10 cellular contexts compared by ENCODE assay signal in genomic region chr10:97718659-97719142, GRCh38. TPM values are rescaled to one million over a fixed set of nuclear protein-coding genes. Genes with fewer than 3 reads are reported as not detected.
A peak's percentile ranks its signal among the peaks of the same experiment; 100 is the strongest.
DNase-seq lines count a peak whose midpoint lies in the region; ATAC-seq and TF ChIP-seq lines count a peak whose summit lies in the region.
"Had no signal": no experiment of that assay in that cellular context is flagged by ENCODE, and none has a peak within 500 bp of the region (broad histone marks: within the 10 kb centered on the region; RNA-seq: fewer than 3 reads in every experiment).

No MANE protein-coding gene starts in this region.

- peaks cover 26% of the 10 kb centered on the region for H3K4me1 ChIP-seq in HUES48 (ENCODE audit: control insufficient read depth, insufficient read depth, low read length)
- peaks cover 35% of the 10 kb centered on the region for H3K4me1 ChIP-seq in hepatocyte (ENCODE audit: insufficient read depth)

- peak overlapping the region; percentile 30 for H3K27ac ChIP-seq in HUES48 (ENCODE audit: low read depth, low read length)
- peak overlapping the region; percentile 92 for H3K27ac ChIP-seq in RWPE1
- H3K27ac ChIP-seq in hepatocyte: peak overlapping the region; percentile 57
- peak overlapping the region in 11 of 21 experiments; percentile 16 to 73 (median 56) for H3K27ac ChIP-seq in skin epidermis

- H3K9me3 ChIP-seq in HUES48 (ENCODE audit: control insufficient read depth, insufficient read depth, low read length) (no peaks in the 10 kb centered on the region), hepatocyte (ENCODE audit: low read depth) (no peaks in the 10 kb centered on the region)

- no peak for TF ChIP-seq CTCF in RWPE1 (conservative IDR thresholded peaks at IDR 0.05; ENCODE audit: low read depth)
- no peak for TF ChIP-seq CTCF in hepatocyte (IDR thresholded peaks at IDR 0.05; ENCODE audit: poor library complexity)

- no peaks in the 10 kb centered on the region for H4K20me1 ChIP-seq in hepatocyte (ENCODE audit: insufficient read depth, poor library complexity, severe bottlenecking)

- CTCF ChIA-PET in RWPE1 (lab: Yijun Ruan, JAX): interaction anchor here (0.6 to 3.5 kb wide), 5 partner anchors 9 to 20 kb away, joined by 3 to 21 read pairs (median 4); no protein-coding TSS in a partner anchor

- H3K27me3 ChIP-seq in HUES48 (ENCODE audit: control insufficient read depth, insufficient read depth, low read length) (no peaks in the 10 kb centered on the region), hepatocyte (no peaks in the 10 kb centered on the region)

- DNase-seq in RWPE1 (ENCODE audit: low spot score) (peak; percentile 98), hepatocyte (ENCODE audit: low spot score) (peak; percentile 76), middle frontal gyrus (ENCODE audit: extremely low spot score, low spot score) (no peak), cerebellar cortex (ENCODE audit: low spot score) (no peak)
- DNase-seq: effector memory CD8-positive, alpha-beta T cell; stimulated activated CD4-positive, alpha-beta T cell treated with anti-CD3 and anti-CD28 coated beads, Interleukin-15, amount 100 ng/mL, for 24 hours had no signal

- H3K9me2 ChIP-seq in hepatocyte (replicated peaks; ENCODE audit: insufficient read depth): no peaks in the 10 kb centered on the region

- peak overlapping the region; percentile 46 for H3K4me2 ChIP-seq in hepatocyte

- H3K79me2 ChIP-seq in hepatocyte: peaks cover 28% of the 10 kb centered on the region

- POLR2A ChIA-PET in RWPE1 (lab: Yijun Ruan, JAX; ENCODE audit: low non-redundant PET): interaction anchor here (0.7 to 1.6 kb wide), 5 partner anchors 9 to 1968 kb away, joined by 3 to 4 read pairs (median 3); partner anchors contain the start of genes AVPI1 and ZFYVE27

- H3K4me3 ChIP-seq in HUES48 (ENCODE audit: low read depth, low read length): no peak overlapping the region
- H3K4me3 ChIP-seq in hepatocyte: no peak overlapping the region
- no peak overlapping the region for H3K4me3 ChIP-seq in skin epidermis

- H3K9ac ChIP-seq in HUES48 (ENCODE audit: low read depth, low read length): no peak overlapping the region

- H3K36me3 ChIP-seq in HUES48 (ENCODE audit: control insufficient read depth, insufficient read depth, low read length) (peaks cover 21% of the 10 kb centered on the region), hepatocyte (replicated peaks; ENCODE audit: insufficient read depth, low read depth) (no peaks in the 10 kb centered on the region)

- WGBS in hepatocyte (ENCODE audit: low lambda C conversion rate, missing lambda C conversion rate): 59% methylated on average over 8 of the region's 8 CpGs

- ATAC-seq in HG02623 (IDR thresholded peaks at IDR 0.05; ENCODE audit: unreplicated experiment): no peak
- no peak for ATAC-seq in GM21381 (IDR thresholded peaks at IDR 0.05; ENCODE audit: unreplicated experiment)
- ATAC-seq: effector memory CD8-positive, alpha-beta T cell had no signal

- no peak overlapping the region for H2AFZ ChIP-seq in hepatocyte

RNA-seq across cellular contexts. Expression of gene MARVELD1, which starts 5.2 kb away (rescaled TPM):
- total RNA-seq in hepatocyte: 25.4 and 29.5 TPM in 2 replicates
- polyA plus RNA-seq in hepatocyte: 52.5 and 53.1 TPM in 2 replicates

RNA-seq across cellular contexts. Expression of gene ZFYVE27, which starts 18.2 kb away (rescaled TPM):
- 20.1 and 24.9 TPM in 2 replicates for total RNA-seq in hepatocyte
- 30.3 and 31.9 TPM in 2 replicates for polyA plus RNA-seq in hepatocyte

RNA-seq across cellular contexts. Expression of gene AVPI1, which starts 31.7 kb away (rescaled TPM):
- 23.8 and 26.4 TPM in 2 replicates for total RNA-seq in hepatocyte
- 28.5 and 34.1 TPM in 2 replicates for polyA plus RNA-seq in hepatocyte

RNA-seq across cellular contexts. Expression of gene SFRP5, which starts 53.1 kb away (rescaled TPM):
- 17.2 and 18.5 TPM in 2 replicates for total RNA-seq in hepatocyte
- polyA plus RNA-seq in hepatocyte: 36.6 and 48.9 TPM in 2 replicates

Comparison
In these comparisons a context has a peak if more than half of its experiments do, and no peak if none do; other contexts are left out.
1. H3K27ac ChIP-seq: peak in every context shown above with its lines; median percentile 92 in RWPE1; 57 in hepatocyte; 56 in skin epidermis; 30 in HUES48.
2. DNase-seq: peak in RWPE1 (single experiment) and hepatocyte (single experiment); none in middle frontal gyrus (single experiment) and cerebellar cortex (single experiment).